Comparison of ENCODE assay signal across 13 cellular contexts in the genomic region with DNA sequence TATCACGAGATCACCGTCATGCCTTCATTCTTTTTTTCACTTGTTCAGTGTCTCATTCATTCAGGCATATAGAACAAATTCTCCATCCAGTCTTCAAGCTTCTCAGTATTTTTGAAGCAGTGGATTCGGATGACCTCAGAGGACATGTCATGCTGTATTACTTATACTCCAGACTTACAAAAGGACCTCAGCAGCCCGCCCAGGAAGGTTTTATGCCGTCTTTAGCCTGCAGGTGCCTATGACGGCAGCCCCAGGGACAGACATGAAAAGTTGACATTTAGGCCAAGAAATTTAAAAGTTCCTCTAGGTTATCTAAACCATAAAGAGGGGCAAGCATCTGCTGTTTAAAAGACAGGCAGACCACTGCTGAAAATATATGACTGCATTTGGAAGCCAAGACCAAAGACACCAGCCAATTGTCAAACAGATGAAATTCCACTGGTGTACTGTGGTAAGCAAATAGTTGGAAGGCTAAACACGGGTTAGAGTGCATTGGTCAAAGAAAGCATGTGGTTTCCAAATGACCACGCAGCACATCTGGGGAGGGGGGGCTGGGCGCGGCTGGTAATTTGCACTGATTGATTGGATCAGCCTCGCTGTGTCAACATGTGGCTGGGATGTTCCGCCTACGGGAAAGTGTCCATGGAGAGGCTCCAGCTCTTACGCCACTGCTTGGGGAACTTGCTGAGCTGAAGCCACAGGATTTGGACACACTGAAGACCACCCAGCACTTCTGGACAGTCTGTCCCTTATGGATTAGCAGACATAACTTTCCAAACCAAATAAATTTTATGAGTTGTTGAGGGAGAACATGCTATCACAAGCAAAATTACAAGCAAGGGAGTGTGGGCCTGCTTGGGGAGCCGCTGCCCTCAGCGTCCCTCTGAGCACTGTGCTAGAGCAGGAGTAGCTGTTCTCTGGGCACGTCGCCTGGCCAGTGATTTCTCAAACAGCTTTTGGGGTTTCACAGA.
DNase-seq lines count a peak whose midpoint lies in the region; ATAC-seq, FAIRE-seq and TF ChIP-seq lines count a peak whose summit lies in the region.
"Had no signal": no experiment of that assay in that cellular context is flagged by ENCODE, and none has a peak within 500 bp of the region (broad histone marks: within the 10 kb centered on the region; RNA-seq: fewer than 3 reads in every experiment).

No MANE protein-coding gene starts in this region.

- peak overlapping the region; percentile 39 for H2AFZ ChIP-seq in fibroblast of lung (ENCODE audit: low read length)

- H3K4me2 ChIP-seq in fibroblast of lung (ENCODE audit: extremely low read depth, insufficient read depth, low read length), result peak overlapping the region; percentile 89
- H3K4me2 ChIP-seq: KMS-11 had no signal

- no peaks in the 10 kb centered on the region for H3K79me2 ChIP-seq in fibroblast of lung (ENCODE audit: control insufficient read depth, insufficient read depth, low read length)

- no peak for TF ChIP-seq POLR2A in suprapubic skin (IDR thresholded peaks at IDR 0.05)

- H3K4me1 ChIP-seq in fibroblast of lung (ENCODE audit: control insufficient read depth, extremely low read depth, insufficient read depth, low read length) (peaks cover 2% of the 10 kb centered on the region), lung (ENCODE audit: control insufficient read depth in 2 of 2, insufficient read depth in 2 of 2, low read length in 2 of 2) (no peaks in the 10 kb centered on the region), suprapubic skin (peaks cover 3% of the 10 kb centered on the region)

- H3K27me3 ChIP-seq in fibroblast of lung (ENCODE audit: control insufficient read depth, insufficient read depth, low read length), result no peaks in the 10 kb centered on the region
- no peaks in the 10 kb centered on the region for H3K27me3 ChIP-seq in lung (ENCODE audit: control insufficient read depth, insufficient read depth)
- no peaks in the 10 kb centered on the region for H3K27me3 ChIP-seq in suprapubic skin

- no peak overlapping the region for H3K4me3 ChIP-seq in HFF-Myc (replicated peaks; ENCODE audit: low read depth, low read length)
- no peak overlapping the region for H3K4me3 ChIP-seq in fibroblast of lung (replicated peaks in 1 of 4; ENCODE audit: control extremely low read depth in 1 of 4, insufficient read depth in 1 of 4, low read depth in 3 of 4, low read length in 4 of 4)
- H3K4me3 ChIP-seq in lung, result no peak overlapping the region
- no peak overlapping the region for H3K4me3 ChIP-seq in suprapubic skin

- 84 to 86% methylated on average over 18 of the region's 18 CpGs for WGBS in lung, 2 donors
- 69% methylated on average over 18 of the region's 18 CpGs for WGBS in suprapubic skin

- H3K27ac Mint-ChIP-seq in naive thymus-derived CD8-positive, alpha-beta T cell, result no peak overlapping the region
- H3K27ac Mint-ChIP-seq in chondrocyte (ENCODE audit: unreplicated experiment), result no peak overlapping the region
- H3K27ac Mint-ChIP-seq: CD4-positive, CD25-positive, alpha-beta regulatory T cell had no signal

- DNase-seq in HFF-Myc (ENCODE audit: extremely low read depth, low read depth) (peak; percentile 77), fibroblast of lung (ENCODE audit: low read depth in 2 of 2) (peak; percentile 81 to 100), lung (ENCODE audit: low spot score) (peak; percentile 77), suprapubic skin (ENCODE audit: low spot score in 2 of 2) (peak; percentile 93 to 94), frontal cortex (ENCODE audit: low spot score in 2 of 2) (no peak), chondrocyte (ENCODE audit: low spot score) (no peak)
- no peak for DNase-seq in naive thymus-derived CD8-positive, alpha-beta T cell
- DNase-seq in activated naive CD4-positive, alpha-beta T cell (lab: John Stamatoyannopoulos, UW), result no peak
- DNase-seq: CD4-positive, CD25-positive, alpha-beta regulatory T cell; H7; NCI-H2171; posterior cingulate gyrus had no signal

- peaks cover 0 to 24% (median 7%) of the 10 kb centered on the region in 3 donors for H3K36me3 Mint-ChIP-seq in naive thymus-derived CD8-positive, alpha-beta T cell
- H3K36me3 Mint-ChIP-seq in chondrocyte (ENCODE audit: low read depth), result peaks cover 1% of the 10 kb centered on the region

- H3K9me3 Mint-ChIP-seq in naive thymus-derived CD8-positive, alpha-beta T cell, result no peaks in the 10 kb centered on the region
- H3K9me3 Mint-ChIP-seq in chondrocyte (ENCODE audit: low read depth), result no peaks in the 10 kb centered on the region
- H3K9me3 Mint-ChIP-seq: CD4-positive, CD25-positive, alpha-beta regulatory T cell had no signal

- no peak overlapping the region for H3K4me3 Mint-ChIP-seq in naive thymus-derived CD8-positive, alpha-beta T cell
- H3K4me3 Mint-ChIP-seq in chondrocyte (ENCODE audit: unreplicated experiment), result no peak overlapping the region

- ATAC-seq in lung (ENCODE audit: insufficient read depth, low FRiP score), result peak; percentile 54
- ATAC-seq in naive thymus-derived CD8-positive, alpha-beta T cell, result no peak

- no peaks in the 10 kb centered on the region for H3K9me3 ChIP-seq in fibroblast of lung (ENCODE audit: control insufficient read depth, insufficient read depth, low read depth, low read length)
- H3K9me3 ChIP-seq in lung (ENCODE audit: control insufficient read depth in 2 of 2, insufficient read depth in 1 of 2, low read length in 1 of 2), result no peaks in the 10 kb centered on the region
- H3K9me3 ChIP-seq in suprapubic skin, result no peaks in the 10 kb centered on the region

- no peak overlapping the region for H3K9ac ChIP-seq in fibroblast of lung (ENCODE audit: insufficient read depth, low read length)
- H3K9ac ChIP-seq: KMS-11 had no signal

- TF ChIP-seq CTCF in HFF-Myc (IDR thresholded peaks at IDR 0.05; ENCODE audit: low read depth, low read length, missing control alignments) (no peak), fibroblast of lung (conservative IDR thresholded peaks at IDR 0.05 in 1 of 2, IDR thresholded peaks at IDR 0.05 in 1 of 2; ENCODE audit: low read depth in 1 of 2, low read length in 2 of 2) (no peak), lung (IDR thresholded peaks at IDR 0.05; ENCODE audit: control extremely low read depth, extremely low read depth) (no peak), suprapubic skin (IDR thresholded peaks at IDR 0.05) (no peak), chondrocyte (IDR thresholded peaks at IDR 0.05) (no peak)

- no peaks in the 10 kb centered on the region for H3K36me3 ChIP-seq in fibroblast of lung (ENCODE audit: control insufficient read depth, insufficient read depth, low read length)
- peaks cover 0 to 2% of the 10 kb centered on the region in 2 donors for H3K36me3 ChIP-seq in lung (ENCODE audit: control insufficient read depth in 2 of 2, insufficient read depth in 2 of 2, low read length in 2 of 2)
- no peaks in the 10 kb centered on the region for H3K36me3 ChIP-seq in suprapubic skin

- no peaks in the 10 kb centered on the region for H3K27me3 Mint-ChIP-seq in naive thymus-derived CD8-positive, alpha-beta T cell
- H3K27me3 Mint-ChIP-seq in chondrocyte (ENCODE audit: low read depth), result no peaks in the 10 kb centered on the region
- H3K27me3 Mint-ChIP-seq: CD4-positive, CD25-positive, alpha-beta regulatory T cell had no signal

- TF ChIP-seq EP300 in suprapubic skin (IDR thresholded peaks at IDR 0.05), result no peak

- no peaks in the 10 kb centered on the region for H4K20me1 ChIP-seq in fibroblast of lung (ENCODE audit: control insufficient read depth, extremely low read depth, insufficient read depth, low read length)

- FAIRE-seq in frontal cortex (lab: Jason Lieb, UNC), result no peak

- H3K27ac ChIP-seq in fibroblast of lung (ENCODE audit: insufficient read depth, low read length) (peak overlapping the region; percentile 66), lung (ENCODE audit: low read depth in 1 of 2, low read length in 1 of 2) (no peak overlapping the region), suprapubic skin (no peak overlapping the region)
- H3K27ac ChIP-seq: KMS-11 had no signal

- POLR2A ChIA-PET in naive thymus-derived CD8-positive, alpha-beta T cell (lab: Charles Lee), result no interaction called here

- peaks cover 0 to 1% (median 0%) of the 10 kb centered on the region in 4 donors for H3K4me1 Mint-ChIP-seq in naive thymus-derived CD8-positive, alpha-beta T cell
- H3K4me1 Mint-ChIP-seq in chondrocyte (ENCODE audit: low read depth), result peaks cover 12% of the 10 kb centered on the region

Comparison
In these comparisons a context has a peak if more than half of its experiments do, and no peak if none do; other contexts are left out.
1. DNase-seq: peak in HFF-Myc (single experiment), fibroblast of lung (2 of 2), lung (single experiment) and suprapubic skin (2 of 2); none in frontal cortex (0 of 2), naive thymus-derived CD8-positive, alpha-beta T cell (0 of 10), activated naive CD4-positive, alpha-beta T cell (0 of 4) and chondrocyte (single experiment).